19 cellular contexts compared by ENCODE assay signal in genomic region chr4:2071252-2071911, GRCh38. TPM values are rescaled to one million over a fixed set of nuclear protein-coding genes. Genes with fewer than 3 reads are reported as not detected.
DNase-seq lines count a peak whose midpoint lies in the region; ATAC-seq, FAIRE-seq and TF ChIP-seq lines count a peak whose summit lies in the region.
"Had no signal": no experiment of that assay in that cellular context is flagged by ENCODE, and none has a peak within 500 bp of the region (broad histone marks: within the 10 kb centered on the region; RNA-seq: fewer than 3 reads in every experiment).

No MANE protein-coding gene starts in this region.

- no peaks in the 10 kb centered on the region for H3K36me3 Mint-ChIP-seq in CD8-positive, alpha-beta T cell
- H3K36me3 Mint-ChIP-seq in activated CD4-positive, alpha-beta T cell treated with anti-CD3 and anti-CD28 coated beads for 36 hours (ENCODE audit: low read depth) = no peaks in the 10 kb centered on the region
- H3K36me3 Mint-ChIP-seq: memory B cell had no signal

- no peak overlapping the region for H3K23ac ChIP-seq in H1 (ENCODE audit: insufficient read length)

- H3K36me3 ChIP-seq in HEK293 (ENCODE audit: control insufficient read depth in 2 of 2, insufficient read depth in 1 of 2, low read length in 2 of 2) (peaks cover 0 to 5% of the 10 kb centered on the region in 2 experiments; a peak in 1 of 3 replicates), H1 (ENCODE audit: control insufficient read depth in 2 of 4, insufficient read depth in 4 of 4, low read length in 3 of 4) (no peaks in the 10 kb centered on the region), pancreas (no peaks in the 10 kb centered on the region)
- H3K36me3 ChIP-seq in CD8-positive, alpha-beta T cell (ENCODE audit: insufficient read depth, low read length) = no peaks in the 10 kb centered on the region
- H3K36me3 ChIP-seq: gastrocnemius medialis, MG63, neutrophil had no signal

- H4K91ac ChIP-seq in H1 (replicated peaks; ENCODE audit: insufficient read length, low read length) = peak overlapping the region; percentile 74

- DNase-seq in D341Med (ENCODE audit: low spot score) (peak; percentile 46), H1 (ENCODE audit: low read depth in 1 of 2, low spot score in 2 of 2) (peak in 1 of 2 experiments; percentile 46), pancreas (peak in 3 of 6 donors; percentile 31 to 56 (median 48))
- no peak for DNase-seq in CD8-positive, alpha-beta T cell
- DNase-seq in activated CD4-positive, alpha-beta T cell treated with anti-CD3 and anti-CD28 coated beads for 36 hours = no peak
- DNase-seq: activated B cell treated with CpG ODN at 0.5 μM for 24 hours; amniotic stem cell; DMS 273 treated with DMSO at 0.1 percent for 48 hours; gastrocnemius medialis; MG63; NCI-H748 treated with DMSO at 0.1 percent for 48 hours; stimulated activated CD4-positive, alpha-beta T cell treated with anti-CD3 and anti-CD28 coated beads, Interleukin-4, amount 100 ng/mL, for 1 hour had no signal

- H3K27ac ChIP-seq in HEK293 (ENCODE audit: extremely low read depth, low read depth, low read length) (no peak overlapping the region), H1 (ENCODE audit: low read depth, low read length) (no peak overlapping the region), pancreas (peak overlapping the region in 3 of 4 donors; percentile 58 to 68 (median 61))
- H3K27ac ChIP-seq in CD8-positive, alpha-beta T cell (ENCODE audit: low read depth, low read length) = no peak overlapping the region
- H3K27ac ChIP-seq: gastrocnemius medialis, neutrophil had no signal

- H3K4me1 Mint-ChIP-seq in CD8-positive, alpha-beta T cell (ENCODE audit: low read depth) = no peaks in the 10 kb centered on the region
- no peaks in the 10 kb centered on the region for H3K4me1 Mint-ChIP-seq in activated CD4-positive, alpha-beta T cell treated with anti-CD3 and anti-CD28 coated beads for 36 hours
- H3K4me1 Mint-ChIP-seq: activated B cell treated with CpG ODN at 0.5 μM for 24 hours; activated T-helper 17 cell treated with anti-CD3 and anti-CD28 coated beads, Interleukin-2, amount 50 U/mL, for 72 hours had no signal

- no peaks in the 10 kb centered on the region for H3K27me3 ChIP-seq in H1 (replicated peaks in 1 of 4; ENCODE audit: control insufficient read depth in 3 of 4, extremely low read depth in 1 of 4, insufficient read depth in 3 of 4, low read length in 3 of 4)
- no peaks in the 10 kb centered on the region for H3K27me3 ChIP-seq in pancreas
- no peaks in the 10 kb centered on the region for H3K27me3 ChIP-seq in CD8-positive, alpha-beta T cell (ENCODE audit: insufficient read depth, low read length)
- H3K27me3 ChIP-seq: MG63, neutrophil had no signal

- no peak overlapping the region for H3K18ac ChIP-seq in H1 (ENCODE audit: extremely low read depth, low read length)

- no peak overlapping the region for H2AFZ ChIP-seq in H1 (ENCODE audit: low read length)

- TF ChIP-seq POLR2A in H1 (IDR thresholded peaks at IDR 0.05; ENCODE audit: control extremely low read depth in 1 of 2, low read depth in 2 of 2, low read length in 2 of 2) = no peak

- H4K20me1 ChIP-seq in H1 (replicated peaks in 1 of 2; ENCODE audit: control insufficient read depth in 1 of 2, insufficient read depth in 2 of 2, low read length in 2 of 2) = peaks cover 0 to 14% of the 10 kb centered on the region in 2 experiments

- peak overlapping the region; percentile 69 for H3K4ac ChIP-seq in H1 (replicated peaks; ENCODE audit: insufficient read length, low read depth, low read length)

- intact Hi-C loops in pancreas (cut with DNase I) = no loop called here
- intact Hi-C loops in CD8-positive, alpha-beta T cell (cut with DNase I, micrococcal nuclease) = no loop called here
- intact Hi-C loops in activated CD4-positive, alpha-beta T cell treated with anti-CD3 and anti-CD28 coated beads for 36 hours (cut with DNase I, micrococcal nuclease) = no loop called here

- TF ChIP-seq EP300 in H1 (IDR thresholded peaks at IDR 0.05; ENCODE audit: borderline replicate concordance in 1 of 2, low read depth in 2 of 2, low read length in 2 of 2) = no peak

- H2BK5ac ChIP-seq in H1 (ENCODE audit: low read depth, low read length) = peak overlapping the region; percentile 39; the same call in 1 of the 2 replicates

- H3K4me1 ChIP-seq in HEK293 (ENCODE audit: control insufficient read depth, insufficient read depth, low read length) = no peaks in the 10 kb centered on the region
- peaks cover 0 to 22% (median 11%) of the 10 kb centered on the region in 4 experiments; a peak in 6 of 7 replicates for H3K4me1 ChIP-seq in H1 (replicated peaks in 1 of 4; ENCODE audit: control insufficient read depth in 3 of 4, insufficient read depth in 4 of 4, low read length in 3 of 4)
- H3K4me1 ChIP-seq in pancreas = peaks cover 0 to 9% (median 7%) of the 10 kb centered on the region in 3 donors
- no peaks in the 10 kb centered on the region for H3K4me1 ChIP-seq in CD8-positive, alpha-beta T cell (ENCODE audit: insufficient read depth, low read length)
- H3K4me1 ChIP-seq: gastrocnemius medialis had no signal

- no peaks in the 10 kb centered on the region for H3K9me3 Mint-ChIP-seq in CD8-positive, alpha-beta T cell
- H3K9me3 Mint-ChIP-seq in activated CD4-positive, alpha-beta T cell treated with anti-CD3 and anti-CD28 coated beads for 36 hours (ENCODE audit: low read depth) = no peaks in the 10 kb centered on the region
- H3K9me3 Mint-ChIP-seq: activated B cell treated with CpG ODN at 0.5 μM for 24 hours; activated T-helper 17 cell treated with anti-CD3 and anti-CD28 coated beads, Interleukin-2, amount 50 U/mL, for 72 hours; memory B cell; T-helper 1 cell treated with Interleukin-12 subunit alpha and Interleukin-12 subunit beta and Interleukin-4 antibody, amounts not matched to agents 30 μg/mL and 1 μg/mL, for 36 hours had no signal

- no peak for FAIRE-seq in H1 (lab: Jason Lieb, UNC)
- no peak for FAIRE-seq in pancreas (lab: Jason Lieb, UNC)
- FAIRE-seq: colon had no signal

- peak overlapping the region in 1 of 2 experiments; percentile 10; a peak in 1 of 4 replicates for H3K4me2 ChIP-seq in H1 (ENCODE audit: insufficient read depth in 1 of 2, low read depth in 2 of 2, low read length in 2 of 2)

- CTCF ChIA-PET in HEK293 (lab: Yijun Ruan, JAX) = no interaction called here
- CTCF ChIA-PET in H1 (lab: Charles Lee; ENCODE audit: partially characterized antibody) = interaction anchor here (0.9 kb wide), 1 partner anchor 87 kb away, joined by 3 read pairs; no protein-coding TSS in a partner anchor
- CTCF ChIA-PET in CD8-positive, alpha-beta T cell (lab: Charles Lee) = no interaction called here
- CTCF ChIA-PET in activated CD4-positive, alpha-beta T cell treated with anti-CD3 and anti-CD28 coated beads for 36 hours (lab: Charles Lee) = no interaction called here

- no peaks in the 10 kb centered on the region for H3K27me3 Mint-ChIP-seq in CD8-positive, alpha-beta T cell (ENCODE audit: low read depth)
- H3K27me3 Mint-ChIP-seq in activated CD4-positive, alpha-beta T cell treated with anti-CD3 and anti-CD28 coated beads for 36 hours = no peaks in the 10 kb centered on the region
- H3K27me3 Mint-ChIP-seq: activated B cell treated with CpG ODN at 0.5 μM for 24 hours; activated T-helper 17 cell treated with anti-CD3 and anti-CD28 coated beads, Interleukin-2, amount 50 U/mL, for 72 hours had no signal

- H2BK12ac ChIP-seq in H1 (ENCODE audit: low read depth, low read length) = no peak overlapping the region

- H3K14ac ChIP-seq in H1 (ENCODE audit: insufficient read length) = no peak overlapping the region

- 0 out of 4 replicates have a peak, but pooled peaks cover 0 to 3% of the 10 kb centered on the region in 2 experiments for H3K79me2 ChIP-seq in H1 (ENCODE audit: control insufficient read depth in 1 of 2, insufficient read depth in 2 of 2, low read length in 2 of 2)

- no peak overlapping the region for H3K56ac ChIP-seq in H1 (replicated peaks; ENCODE audit: insufficient read length, low read depth, low read length)

- H3K79me1 ChIP-seq in H1 (ENCODE audit: low read depth, low read length) = no peaks in the 10 kb centered on the region

- H3K27ac Mint-ChIP-seq in CD8-positive, alpha-beta T cell = no peak overlapping the region
- H3K27ac Mint-ChIP-seq in activated CD4-positive, alpha-beta T cell treated with anti-CD3 and anti-CD28 coated beads for 36 hours = no peak overlapping the region
- H3K27ac Mint-ChIP-seq: activated B cell treated with CpG ODN at 0.5 μM for 24 hours; activated T-helper 17 cell treated with anti-CD3 and anti-CD28 coated beads, Interleukin-2, amount 50 U/mL, for 72 hours; memory B cell; T-helper 1 cell treated with Interleukin-12 subunit alpha and Interleukin-12 subunit beta and Interleukin-4 antibody, amounts not matched to agents 30 μg/mL and 1 μg/mL, for 36 hours had no signal

- H3K9me3 ChIP-seq in HEK293 (ENCODE audit: control insufficient read depth, insufficient read depth, low read depth, low read length) (no peaks in the 10 kb centered on the region), H1 (ENCODE audit: insufficient read depth in 2 of 2, low read depth in 1 of 2, low read length in 1 of 2) (no peaks in the 10 kb centered on the region), pancreas (no peaks in the 10 kb centered on the region)
- no peaks in the 10 kb centered on the region for H3K9me3 ChIP-seq in CD8-positive, alpha-beta T cell (ENCODE audit: low read length)
- H3K9me3 ChIP-seq: gastrocnemius medialis, MG63, neutrophil had no signal

- H3K23me2 ChIP-seq in H1 (ENCODE audit: low read depth, low read length) = no peaks in the 10 kb centered on the region; the same call in 1 of the 2 replicates

- H4K8ac ChIP-seq in H1 (ENCODE audit: extremely low read depth, insufficient read depth, low read length) = peak overlapping the region; percentile 35; the same call in 1 of the 2 replicates

- H2BK20ac ChIP-seq in H1 (ENCODE audit: low read length) = no peak overlapping the region

- ATAC-seq in pancreas (peak; percentile 6 to 36 (median 22)), GM21381 (IDR thresholded peaks at IDR 0.05; ENCODE audit: unreplicated experiment) (no peak)
- no peak for ATAC-seq in CD8-positive, alpha-beta T cell
- no peak for ATAC-seq in activated CD4-positive, alpha-beta T cell treated with anti-CD3 and anti-CD28 coated beads for 36 hours
- ATAC-seq: activated T-helper 17 cell treated with anti-CD3 and anti-CD28 coated beads, Interleukin-2, amount 50 U/mL, for 72 hours; gastrocnemius medialis had no signal

- TF ChIP-seq CTCF in HEK293 (tag by site-specific recombination; IDR thresholded peaks at IDR 0.05) (no peak), H1 (IDR thresholded peaks at IDR 0.05; ENCODE audit: control extremely low read depth in 1 of 3, insufficient read depth in 1 of 3, low read depth in 1 of 3, low read length in 3 of 3) (no peak), pancreas (IDR thresholded peaks at IDR 0.05) (no peak)
- TF ChIP-seq CTCF in CD8-positive, alpha-beta T cell (IDR thresholded peaks at IDR 0.05) = no peak

- WGBS in H1 (ENCODE audit: extremely low coverage in 1 of 2, insufficient coverage in 1 of 2, insufficient read length in 1 of 2, insufficient replicate concordance in 2 of 2, low coverage in 1 of 2, low lambda C conversion rate in 2 of 2, missing lambda C conversion rate in 1 of 2), 2 experiments = 85% methylated on average over 16 of the region's 16 CpGs; no CpG with 5 or more reads in 1 of the 2 experiments
- 55 to 64% methylated on average over 16 of the region's 16 CpGs for WGBS in pancreas, 2 donors

- POLR2A ChIA-PET in HEK293 (lab: Yijun Ruan, JAX) = no interaction called here
- POLR2A ChIA-PET in H1 (lab: Charles Lee; ENCODE audit: partially characterized antibody) = interaction anchor here (1.4 kb wide), 1 partner anchor 13 kb away, joined by 3 read pairs; no protein-coding TSS in a partner anchor
- POLR2A ChIA-PET in CD8-positive, alpha-beta T cell (lab: Charles Lee) = no interaction called here
- POLR2A ChIA-PET in activated CD4-positive, alpha-beta T cell treated with anti-CD3 and anti-CD28 coated beads for 36 hours (lab: Charles Lee) = no interaction called here

- H2BK15ac ChIP-seq in H1 (ENCODE audit: low read length) = peak overlapping the region; percentile 81; the same call in 1 of the 2 replicates

- H2BK120ac ChIP-seq in H1 (replicated peaks; ENCODE audit: low read depth, low read length) = peak overlapping the region; percentile 43

- no peak overlapping the region for H3K4me3 ChIP-seq in HEK293 (ENCODE audit: low read depth, low read length)
- no peak overlapping the region for H3K4me3 ChIP-seq in H1 (ENCODE audit: extremely low read depth in 1 of 4, insufficient read depth in 2 of 4, low read depth in 3 of 4, low read length in 4 of 4)
- no peak overlapping the region for H3K4me3 ChIP-seq in pancreas
- H3K4me3 ChIP-seq in CD8-positive, alpha-beta T cell (ENCODE audit: low read depth, low read length) = no peak overlapping the region
- H3K4me3 ChIP-seq: gastrocnemius medialis, MG63 had no signal

- no peak overlapping the region for H4K5ac ChIP-seq in H1 (ENCODE audit: insufficient read length, low read depth, low read length)

- no peak overlapping the region for H2AK5ac ChIP-seq in H1 (ENCODE audit: low read depth, low read length)

- no peak for TF ChIP-seq RAD21 in H1 (IDR thresholded peaks at IDR 0.05 in 1 of 2, conservative IDR thresholded peaks at IDR 0.05 in 1 of 2; ENCODE audit: low read depth in 2 of 2, low read length in 2 of 2)

- no peak overlapping the region for H3K4me3 Mint-ChIP-seq in CD8-positive, alpha-beta T cell
- no peak overlapping the region for H3K4me3 Mint-ChIP-seq in activated CD4-positive, alpha-beta T cell treated with anti-CD3 and anti-CD28 coated beads for 36 hours
- H3K4me3 Mint-ChIP-seq: activated B cell treated with CpG ODN at 0.5 μM for 24 hours; activated T-helper 17 cell treated with anti-CD3 and anti-CD28 coated beads, Interleukin-2, amount 50 U/mL, for 72 hours; memory B cell; T-helper 1 cell treated with Interleukin-12 subunit alpha and Interleukin-12 subunit beta and Interleukin-4 antibody, amounts not matched to agents 30 μg/mL and 1 μg/mL, for 36 hours had no signal

- no peak overlapping the region; a peak in 1 of 7 replicates for H3K9ac ChIP-seq in H1 (replicated peaks in 1 of 4; ENCODE audit: extremely low read depth in 1 of 4, low read depth in 3 of 4, low read length in 3 of 4)

RNA-seq across cellular contexts. Expression of gene NAT8L, which starts 12.3 kb away (rescaled TPM):
- total RNA-seq in H1 (2021; fragmentation: NEBNext Ultra II Directional; extraction: Animal tissue kit (Norgen Biotek cat#: 25700)) = 10.8 and 11.5 TPM in 2 replicates
- polyA plus RNA-seq in H1 (2011; rRNA removed) = 10.8 and 13.3 TPM in 2 replicates
- 10.6 TPM for polyA plus RNA-seq in H1 (2011; cell fraction: cytosol; rRNA removed)
- 22.6 TPM for polyA plus RNA-seq in H1 (2011; cell fraction: nucleus; rRNA removed)
- polyA plus RNA-seq in H1 (2012, experiment 1 of 2) = 10.1 to 16.0 TPM (median 14.1 TPM) in 4 replicates
- polyA plus RNA-seq in H1 (2012, experiment 2 of 2) = 9.8 TPM
- polyA plus RNA-seq in H1 (2013, experiment 1 of 2) = 4.8 TPM
- 5.0 TPM for polyA plus RNA-seq in H1 (2013, experiment 2 of 2)
- polyA minus RNA-seq in H1 (2011; rRNA and poly(A)+ RNA removed) = 28.5 and 40.4 TPM in 2 replicates
- 7.3 TPM for polyA minus RNA-seq in H1 (2011; cell fraction: cytosol; rRNA and poly(A)+ RNA removed)
- 7.3 TPM for polyA minus RNA-seq in H1 (2011; cell fraction: nucleus; rRNA and poly(A)+ RNA removed)
- 1 to 10 TPM; 3.0 to 6.1 (median 3.8) TPM for total RNA-seq in pancreas
- polyA plus RNA-seq in pancreas = 1 to 10 TPM; 6.3 to 7.2 TPM
- under 1 TPM; 0.08 to 0.11 TPM for total RNA-seq in CD8-positive, alpha-beta T cell
- total RNA-seq in activated CD4-positive, alpha-beta T cell treated with anti-CD3 and anti-CD28 coated beads for 36 hours = under 1 TPM; 0.39 to 0.55 TPM

Comparison
In these comparisons a context has a peak if more than half of its experiments do, and no peak if none do; other contexts are left out.
1. H3K27ac ChIP-seq: peak in pancreas (3 of 4); none in HEK293 (single experiment), H1 (single experiment) and CD8-positive, alpha-beta T cell (single experiment).
2. ATAC-seq: peak in pancreas (4 of 4); none in GM21381 (single experiment), CD8-positive, alpha-beta T cell (single experiment) and activated CD4-positive, alpha-beta T cell treated with anti-CD3 and anti-CD28 coated beads for 36 hours (single experiment).